13 cellular contexts compared by ENCODE assay signal in genomic region chr18:12406376-12407111, GRCh38. TPM values are rescaled to one million over a fixed set of nuclear protein-coding genes. Genes with fewer than 3 reads are reported as not detected.
DNase-seq lines count a peak whose midpoint lies in the region; ATAC-seq and TF ChIP-seq lines count a peak whose summit lies in the region.
"Had no signal": no experiment of that assay in that cellular context is flagged by ENCODE, and none has a peak within 500 bp of the region (broad histone marks: within the 10 kb centered on the region; RNA-seq: fewer than 3 reads in every experiment).

No MANE protein-coding gene starts in this region.

- H3K4me1 Mint-ChIP-seq in endothelial cell (ENCODE audit: unreplicated experiment): peaks cover 6% of the 10 kb centered on the region
- H3K4me1 Mint-ChIP-seq in stimulated activated naive CD8-positive, alpha-beta T cell treated with anti-CD3 and anti-CD28 coated beads, Interleukin-15, amount 100 ng/mL, for 72 hours: peaks cover 43% of the 10 kb centered on the region

- TF ChIP-seq CTCF in Panc1 (IDR thresholded peaks at IDR 0.05): no peak
- TF ChIP-seq CTCF in endothelial cell (IDR thresholded peaks at IDR 0.05; ENCODE audit: unreplicated experiment): no peak

- no peaks in the 10 kb centered on the region for H3K36me3 Mint-ChIP-seq in endothelial cell (ENCODE audit: low read depth, unreplicated experiment)

- ATAC-seq in Panc1 (no peak), HG03457 (IDR thresholded peaks at IDR 0.05; ENCODE audit: unreplicated experiment) (no peak), GM21723 (IDR thresholded peaks at IDR 0.05; ENCODE audit: unreplicated experiment) (no peak)
- no peak for ATAC-seq in stimulated activated naive CD8-positive, alpha-beta T cell treated with anti-CD3 and anti-CD28 coated beads, Interleukin-15, amount 100 ng/mL, for 72 hours

- POLR2A ChIA-PET in Panc1 (lab: Charles Lee): interaction anchor here (1.5 kb wide), 1 partner anchor 31 kb away, joined by 3 read pairs; no protein-coding TSS in a partner anchor

- intact Hi-C loops in Panc1 (cut with micrococcal nuclease; ENCODE audit: unreplicated experiment): no loop called here

- no peaks in the 10 kb centered on the region for H3K9me3 ChIP-seq in Panc1 (ENCODE audit: control insufficient read depth, insufficient read depth, low read depth, low read length)
- H3K9me3 ChIP-seq in effector memory CD4-positive, alpha-beta T cell (ENCODE audit: control insufficient read depth, low read length): no peaks in the 10 kb centered on the region

- peak; percentile 64 for DNase-seq in activated effector memory CD4-positive, alpha-beta T cell treated with anti-CD3 and anti-CD28 coated beads, Interleukin-2, amount 50 U/mL, for 16 hours
- no peak for DNase-seq in activated effector memory CD4-positive, alpha-beta T cell treated with Interleukin-2 at 50 U/mL for 16 hours
- no peak for DNase-seq in Panc1 (ENCODE audit: low read depth, low spot score)
- no peak for DNase-seq in endothelial cell (ENCODE audit: low spot score)
- DNase-seq in stimulated activated naive CD8-positive, alpha-beta T cell treated with anti-CD3 and anti-CD28 coated beads, Interleukin-15, amount 100 ng/mL, for 72 hours: no peak
- DNase-seq in effector memory CD4-positive, alpha-beta T cell: no peak
- DNase-seq: GDM1; head of caudate nucleus; NCI-H2081 treated with DMSO at 0.1 percent for 48 hours; stimulated activated CD4-positive, alpha-beta T cell treated with anti-CD3 and anti-CD28 coated beads, Interleukin-4, amount 100 ng/mL, for 1 hour; WERI-Rb-1 had no signal

- in situ Hi-C loops in Panc1 (cut with HindIII; ENCODE audit: low pct_unique_long_range_greater_than_20kb, low sequenced_read_pairs): no loop called here

- H3K27me3 ChIP-seq in Panc1 (ENCODE audit: control insufficient read depth, insufficient read depth, low read length): 0 out of 2 replicates have a peak, but pooled peaks cover 3% of the 10 kb centered on the region
- H3K27me3 ChIP-seq in effector memory CD4-positive, alpha-beta T cell (replicated peaks; ENCODE audit: control insufficient read depth, insufficient read depth, low read length, poor library complexity, severe bottlenecking): peaks cover 6% of the 10 kb centered on the region

- no peak overlapping the region for H3K27ac ChIP-seq in Panc1 (ENCODE audit: low read length)
- H3K27ac ChIP-seq in effector memory CD4-positive, alpha-beta T cell (ENCODE audit: insufficient read depth, low read length, poor library complexity, severe bottlenecking): no peak overlapping the region

- no peaks in the 10 kb centered on the region for H3K36me3 ChIP-seq in Panc1 (ENCODE audit: control insufficient read depth, insufficient read depth, low read length)
- no peaks in the 10 kb centered on the region for H3K36me3 ChIP-seq in effector memory CD4-positive, alpha-beta T cell (ENCODE audit: control insufficient read depth, insufficient read depth, low read length)
- H3K36me3 ChIP-seq: WERI-Rb-1 had no signal

- BruUV-seq in Panc1 (replicated peaks; lab: Mats Ljungman, UMichigan): no TSS peak

- H3K9me3 Mint-ChIP-seq in endothelial cell (ENCODE audit: unreplicated experiment): no peaks in the 10 kb centered on the region
- no peaks in the 10 kb centered on the region for H3K9me3 Mint-ChIP-seq in stimulated activated naive CD8-positive, alpha-beta T cell treated with anti-CD3 and anti-CD28 coated beads, Interleukin-15, amount 100 ng/mL, for 72 hours

- peak overlapping the region; percentile 29 to 59; a peak in 3 of 4 replicates for H3K4me3 ChIP-seq in Panc1 (ENCODE audit: low read depth in 2 of 2, low read length in 2 of 2)
- H3K4me3 ChIP-seq in effector memory CD4-positive, alpha-beta T cell (ENCODE audit: insufficient read depth, low read depth, low read length, poor library complexity, severe bottlenecking): no peak overlapping the region

- H3K27ac Mint-ChIP-seq in endothelial cell (ENCODE audit: unreplicated experiment): no peak overlapping the region
- H3K27ac Mint-ChIP-seq in stimulated activated naive CD8-positive, alpha-beta T cell treated with anti-CD3 and anti-CD28 coated beads, Interleukin-15, amount 100 ng/mL, for 72 hours: no peak overlapping the region

- CTCF ChIA-PET in Panc1 (lab: Charles Lee): no interaction called here

- H3K4me3 Mint-ChIP-seq in endothelial cell (ENCODE audit: unreplicated experiment): peak overlapping the region; percentile 69
- H3K4me3 Mint-ChIP-seq in stimulated activated naive CD8-positive, alpha-beta T cell treated with anti-CD3 and anti-CD28 coated beads, Interleukin-15, amount 100 ng/mL, for 72 hours: peak overlapping the region; percentile 87 to 93

- H3K27me3 Mint-ChIP-seq in endothelial cell (ENCODE audit: unreplicated experiment): peaks cover 3% of the 10 kb centered on the region
- H3K27me3 Mint-ChIP-seq in stimulated activated naive CD8-positive, alpha-beta T cell treated with anti-CD3 and anti-CD28 coated beads, Interleukin-15, amount 100 ng/mL, for 72 hours: peaks cover 51% of the 10 kb centered on the region

- peaks cover 16% of the 10 kb centered on the region for H3K4me1 ChIP-seq in Panc1 (ENCODE audit: control insufficient read depth, insufficient read depth, low read length)
- peaks cover 12% of the 10 kb centered on the region for H3K4me1 ChIP-seq in effector memory CD4-positive, alpha-beta T cell (ENCODE audit: control insufficient read depth, insufficient read depth, low read length, poor library complexity, severe bottlenecking)

RNA-seq across cellular contexts. Expression of gene PRELID3A, which starts 1.2 kb away (rescaled TPM):
- total RNA-seq in Panc1 (2021; ENCODE audit: unreplicated experiment): 9.3 TPM
- 8.3 TPM for polyA plus RNA-seq in Panc1 (2012; ENCODE audit: insufficient read length)
- 1.5 TPM for total RNA-seq in endothelial cell (ENCODE audit: unreplicated experiment)

RNA-seq across cellular contexts. Expression of gene AFG3L2, which starts 29.5 kb away (rescaled TPM):
- total RNA-seq in Panc1 (2021; ENCODE audit: unreplicated experiment) (58.0 TPM), endothelial cell (ENCODE audit: unreplicated experiment) (47.7 TPM)
- 32.6 TPM for polyA plus RNA-seq in Panc1 (2012; ENCODE audit: insufficient read length)
